ENCODE assay signal across 32 cellular contexts in the genomic region with DNA sequence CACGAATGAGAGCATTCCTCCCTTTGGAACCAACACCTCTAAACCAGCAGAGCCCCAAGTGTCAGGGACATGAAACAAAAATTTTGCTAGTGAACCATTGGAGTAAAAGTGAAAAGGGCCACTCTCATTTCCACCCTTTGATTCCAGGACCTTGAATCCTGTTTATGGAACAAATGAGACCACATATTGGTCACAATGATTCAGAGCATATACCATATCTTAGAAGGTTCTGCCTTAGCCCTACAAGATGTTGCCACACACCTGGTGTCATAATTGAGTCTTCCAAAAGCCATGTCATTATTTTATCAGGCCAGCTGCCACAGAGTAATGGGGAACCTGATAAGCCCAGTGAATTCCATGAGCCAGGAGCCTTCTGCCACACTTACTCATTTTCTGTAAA.
"Had no signal": no experiment of that assay in that cellular context is flagged by ENCODE, and none has a peak within 500 bp of the region (broad histone marks: within the 10 kb centered on the region; RNA-seq: fewer than 3 reads in every experiment).

No MANE protein-coding gene starts in this region.

- H3K36me3 ChIP-seq: ascending aorta, breast epithelium, gastrocnemius medialis, heart left ventricle had no signal

- H3K27ac ChIP-seq: ascending aorta, breast epithelium, coronary artery, dorsolateral prefrontal cortex, foreskin keratinocyte, gastrocnemius medialis, heart left ventricle had no signal

- H3K27ac Mint-ChIP-seq: activated CD4-positive, alpha-beta memory T cell treated with anti-CD3 and anti-CD28 coated beads for 36 hours; activated CD4-positive, alpha-beta T cell treated with anti-CD3 and anti-CD28 coated beads for 36 hours; activated CD4-positive, alpha-beta T cell treated with anti-CD3 and anti-CD28 coated beads, Interleukin-2, amount 10 ng/mL, durations not matched to agents 24 days and 14 days; activated CD8-positive, alpha-beta memory T cell treated with anti-CD3 and anti-CD28 coated beads, Interleukin-2, amount 10 ng/mL, durations not matched to agents 7 days and 5 days; activated CD8-positive, alpha-beta T cell treated with anti-CD3 and anti-CD28 coated beads, Interleukin-2, amount 10 ng/mL, durations not matched to agents 7 days and 5 days; activated naive CD4-positive, alpha-beta T cell treated with anti-CD3 and anti-CD28 coated beads, Interleukin-2, amount 10 ng/mL, durations not matched to agents 7 days and 5 days; activated naive CD8-positive, alpha-beta T cell; activated T-helper 1 cell treated with anti-CD3 and anti-CD28 coated beads, Interleukin-12 subunit alpha, Interleukin-12 subunit beta, Interleukin-2, Interleukin-4 antibody, amounts not matched to agents 30 ng/mL and 10 ng/mL and 1 ng/mL, durations not matched to agents 14 hours and 24 hours and 36 hours; activated T-helper 2 cell treated with anti-CD3 and anti-CD28 coated beads, Interferon-gamma antibody, Interleukin-2, Interleukin-4, amounts not matched to agents 10 μg/mL and 5 μg/mL and 100 μg/mL, durations not matched to agents 14 hours and 24 hours and 36 hours; brain; dendritic cell treated with granulocyte-macrophage colony-stimulating factor and Interleukin-4, amounts not matched to agents 40 ng/mL and 50 ng/mL, for 4 days; endodermal cell; T-helper 17 cell; T-helper 2 cell treated with Interferon-gamma antibody and Interleukin-4, amounts not matched to agents 5 μg/mL and 100 μg/mL, for 36 hours had no signal

- H3K36me3 Mint-ChIP-seq: activated CD4-positive, alpha-beta memory T cell treated with anti-CD3 and anti-CD28 coated beads for 36 hours; brain had no signal

- H3K4me1 Mint-ChIP-seq: activated CD4-positive, alpha-beta T cell treated with anti-CD3 and anti-CD28 coated beads for 36 hours; activated CD8-positive, alpha-beta memory T cell treated with anti-CD3 and anti-CD28 coated beads, Interleukin-2, amount 10 ng/mL, durations not matched to agents 7 days and 5 days; activated naive CD4-positive, alpha-beta T cell treated with anti-CD3 and anti-CD28 coated beads, Interleukin-2, amount 10 ng/mL, durations not matched to agents 7 days and 5 days; brain; central memory CD8-positive, alpha-beta T cell; endodermal cell; T-helper 17 cell had no signal

- ATAC-seq: activated CD4-positive, alpha-beta T cell treated with anti-CD3 and anti-CD28 coated beads for 36 hours; activated CD8-positive, alpha-beta memory T cell treated with anti-CD3 and anti-CD28 coated beads, Interleukin-2, amount 10 ng/mL, durations not matched to agents 7 days and 5 days; activated CD8-positive, alpha-beta T cell treated with anti-CD3 and anti-CD28 coated beads, Interleukin-2, amount 10 ng/mL, durations not matched to agents 7 days and 5 days; esophagus mucosa; foreskin keratinocyte; gastrocnemius medialis; heart left ventricle; T-helper 17 cell had no signal

- H3K4me3 ChIP-seq: ascending aorta, breast epithelium, coronary artery, dorsolateral prefrontal cortex, gastrocnemius medialis, heart left ventricle had no signal

- H3K27me3 Mint-ChIP-seq: activated CD4-positive, alpha-beta memory T cell treated with anti-CD3 and anti-CD28 coated beads for 36 hours; activated CD4-positive, alpha-beta T cell treated with anti-CD3 and anti-CD28 coated beads for 36 hours; activated naive CD8-positive, alpha-beta T cell; T-helper 17 cell had no signal

- H3K4me1 ChIP-seq: ascending aorta, breast epithelium, gastrocnemius medialis, heart left ventricle had no signal

- H3K4me3 Mint-ChIP-seq: activated CD4-positive, alpha-beta memory T cell treated with anti-CD3 and anti-CD28 coated beads for 36 hours; activated CD4-positive, alpha-beta T cell treated with anti-CD3 and anti-CD28 coated beads for 36 hours; activated CD4-positive, alpha-beta T cell treated with anti-CD3 and anti-CD28 coated beads, Interleukin-2, amount 10 ng/mL, durations not matched to agents 24 days and 14 days; activated CD8-positive, alpha-beta memory T cell treated with anti-CD3 and anti-CD28 coated beads, Interleukin-2, amount 10 ng/mL, durations not matched to agents 7 days and 5 days; activated CD8-positive, alpha-beta T cell treated with anti-CD3 and anti-CD28 coated beads, Interleukin-2, amount 10 ng/mL, durations not matched to agents 7 days and 5 days; activated naive CD4-positive, alpha-beta T cell treated with anti-CD3 and anti-CD28 coated beads, Interleukin-2, amount 10 ng/mL, durations not matched to agents 7 days and 5 days; activated naive CD8-positive, alpha-beta T cell; activated T-helper 1 cell treated with anti-CD3 and anti-CD28 coated beads, Interleukin-12 subunit alpha, Interleukin-12 subunit beta, Interleukin-2, Interleukin-4 antibody, amounts not matched to agents 30 ng/mL and 10 ng/mL and 1 ng/mL, durations not matched to agents 14 hours and 24 hours and 36 hours; brain; central memory CD8-positive, alpha-beta T cell; dendritic cell treated with granulocyte-macrophage colony-stimulating factor and Interleukin-4, amounts not matched to agents 40 ng/mL and 50 ng/mL, for 4 days; endodermal cell; T-helper 17 cell; T-helper 2 cell treated with Interferon-gamma antibody and Interleukin-4, amounts not matched to agents 5 μg/mL and 100 μg/mL, for 36 hours had no signal

- H3K27me3 ChIP-seq: ascending aorta, breast epithelium had no signal

- DNase-seq: activated CD4-positive, alpha-beta memory T cell treated with anti-CD3 and anti-CD28 coated beads for 36 hours; activated CD4-positive, alpha-beta T cell treated with anti-CD3 and anti-CD28 coated beads for 36 hours; activated CD4-positive, CD25-positive, alpha-beta regulatory T cell; activated CD4-positive, CD25-positive, alpha-beta regulatory T cell treated with anti-CD3 and anti-CD28 coated beads, Interleukin-2, amount 50 U/mL, for 72 hours; activated CD8-positive, alpha-beta memory T cell treated with anti-CD3 and anti-CD28 coated beads, Interleukin-2, amount 50 U/mL, for 4 hours; activated CD8-positive, alpha-beta T cell treated with anti-CD3 and anti-CD28 coated beads, Interleukin-2, amount 10 ng/mL, durations not matched to agents 7 days and 5 days; activated effector memory CD4-positive, alpha-beta T cell treated with anti-CD3 and anti-CD28 coated beads, Interleukin-2, amount 50 U/mL, for 16 hours; activated naive CD4-positive, alpha-beta T cell treated with anti-CD3 and anti-CD28 coated beads, Interleukin-2, amount 10 ng/mL, durations not matched to agents 7 days and 5 days; activated T-cell treated with anti-CD3 and anti-CD28 coated beads, Interleukin-2, amount 50 U/mL, for 1 hour; dorsolateral prefrontal cortex; effector memory CD4-positive, alpha-beta T cell; endodermal cell; foreskin keratinocyte; gastrocnemius medialis; glutamatergic neuron; heart left ventricle; T-helper 1 cell; T-helper 17 cell; T1000 had no signal
